In genomic region chr6:127971945-127972391, GRCh38 we compare ENCODE assay signal across 9 cellular contexts.
DNase-seq lines count a peak whose midpoint lies in the region; ATAC-seq and TF ChIP-seq lines count a peak whose summit lies in the region.
"Had no signal": no experiment of that assay in that cellular context is flagged by ENCODE, and none has a peak within 500 bp of the region (broad histone marks: within the 10 kb centered on the region; RNA-seq: fewer than 3 reads in every experiment).

No MANE protein-coding gene starts in this region.

- H3K9me3 Mint-ChIP-seq in MCF 10A (ENCODE audit: unreplicated experiment) = no peaks in the 10 kb centered on the region

- POLR2A ChIA-PET in MCF 10A (lab: Yijun Ruan, JAX) = interaction anchor here (0.8 kb wide), 1 partner anchor 151 kb away, joined by 3 read pairs; no protein-coding TSS in a partner anchor

- no peaks in the 10 kb centered on the region for H3K27me3 ChIP-seq in breast epithelium
- H3K27me3 ChIP-seq in foreskin keratinocyte = no peaks in the 10 kb centered on the region
- H3K27me3 ChIP-seq in prostate gland (replicated peaks; ENCODE audit: insufficient read depth) = no peaks in the 10 kb centered on the region
- H3K27me3 ChIP-seq: BLaER1 treated with 17β-estradiol and CSF1 and Interleukin-3, amounts not matched to agents 10 nM and 100 nM had no signal

- H3K4me1 Mint-ChIP-seq in MCF 10A (ENCODE audit: insufficient read depth, unreplicated experiment) = peaks cover 16% of the 10 kb centered on the region

- WGBS in prostate gland = 41% methylated on average over 4 of the region's 4 CpGs

- H3K9me3 ChIP-seq in breast epithelium (no peaks in the 10 kb centered on the region), prostate gland (no peaks in the 10 kb centered on the region)
- H3K9me3 ChIP-seq: BLaER1 treated with 17β-estradiol and CSF1 and Interleukin-3, amounts not matched to agents 10 nM and 100 nM had no signal

- intact Hi-C loops in MCF 10A (cut with micrococcal nuclease) = no loop called here
- intact Hi-C loops in breast epithelium (cut with DNase I; ENCODE audit: low total_unique reads) = no loop called here
- intact Hi-C loops in prostate gland (cut with DNase I) = no loop called here

- H3K4me3 ChIP-seq in breast epithelium (no peak overlapping the region), prostate gland (no peak overlapping the region)
- H3K4me3 ChIP-seq: BLaER1 treated with 17β-estradiol and CSF1 and Interleukin-3, amounts not matched to agents 10 nM and 100 nM had no signal

- peak overlapping the region; percentile 52 for H3K4me3 Mint-ChIP-seq in MCF 10A (ENCODE audit: unreplicated experiment)

- no peaks in the 10 kb centered on the region for H3K27me3 Mint-ChIP-seq in MCF 10A (ENCODE audit: insufficient read depth, unreplicated experiment)

- H3K4me1 ChIP-seq in breast epithelium = no peaks in the 10 kb centered on the region
- peaks cover 34% of the 10 kb centered on the region for H3K4me1 ChIP-seq in foreskin keratinocyte
- no peaks in the 10 kb centered on the region for H3K4me1 ChIP-seq in prostate gland (replicated peaks)

- H3K27ac ChIP-seq in breast epithelium (no peak overlapping the region), foreskin keratinocyte (no peak overlapping the region), prostate gland (no peak overlapping the region)
- H3K27ac ChIP-seq: BLaER1 treated with 17β-estradiol and CSF1 and Interleukin-3, amounts not matched to agents 10 nM and 100 nM had no signal

- peak; percentile 84 for ATAC-seq in foreskin keratinocyte
- no peak for ATAC-seq in GM19463 (IDR thresholded peaks at IDR 0.05; ENCODE audit: unreplicated experiment)
- ATAC-seq in GM19023 (IDR thresholded peaks at IDR 0.05; ENCODE audit: unreplicated experiment) = no peak

- peaks cover 28% of the 10 kb centered on the region for H3K36me3 Mint-ChIP-seq in MCF 10A (ENCODE audit: insufficient read depth, unreplicated experiment)

- no peak for TF ChIP-seq POLR2A in breast epithelium (IDR thresholded peaks at IDR 0.05)
- TF ChIP-seq POLR2A in prostate gland (IDR thresholded peaks at IDR 0.05) = no peak

- H3K36me3 ChIP-seq in breast epithelium (peaks cover 10% of the 10 kb centered on the region), prostate gland (no peaks in the 10 kb centered on the region)

- no TSS peak for BruUV-seq in MCF 10A (replicated peaks; lab: Mats Ljungman, UMichigan)

- TF ChIP-seq CTCF in MCF 10A (IDR thresholded peaks at IDR 0.05; ENCODE audit: unreplicated experiment) (no peak), breast epithelium (IDR thresholded peaks at IDR 0.05) (no peak), foreskin keratinocyte (conservative IDR thresholded peaks at IDR 0.05) (no peak), prostate gland (IDR thresholded peaks at IDR 0.05) (no peak)

- CTCF ChIA-PET in MCF 10A (lab: Yijun Ruan, JAX) = interaction anchor here (0.7 to 1.1 kb wide), 3 partner anchors 116 to 542 kb away, joined by 3 read pairs; no protein-coding TSS in a partner anchor

- DNase-seq in MCF 10A (ENCODE audit: unreplicated experiment) = peak; percentile 35
- no peak for DNase-seq in breast epithelium (ENCODE audit: low spot score in 2 of 2)
- peak; percentile 11 for DNase-seq in activated T-cell treated with anti-CD3 and anti-CD28 coated beads for 1 hour (ENCODE audit: low read depth)
- DNase-seq in foreskin keratinocyte = peak; percentile 76 to 87
- no peak for DNase-seq in prostate gland (ENCODE audit: low spot score)
- no peak for DNase-seq in HUDEP-2 (lab: John Stamatoyannopoulos, UW; ENCODE audit: unreplicated experiment in 76 of 76)

- H3K27ac Mint-ChIP-seq in MCF 10A (ENCODE audit: low read depth, unreplicated experiment) = peak overlapping the region; percentile 59

Comparison
In these comparisons a context has a peak if more than half of its experiments do, and no peak if none do; other contexts are left out.
1. DNase-seq: peak in MCF 10A (single experiment), activated T-cell treated with anti-CD3 and anti-CD28 coated beads for 1 hour (single experiment) and foreskin keratinocyte (2 of 2); none in breast epithelium (0 of 2), prostate gland (single experiment) and HUDEP-2 (0 of 76).